Comparison of ENCODE assay signal across 12 cellular contexts in the genomic region with DNA sequence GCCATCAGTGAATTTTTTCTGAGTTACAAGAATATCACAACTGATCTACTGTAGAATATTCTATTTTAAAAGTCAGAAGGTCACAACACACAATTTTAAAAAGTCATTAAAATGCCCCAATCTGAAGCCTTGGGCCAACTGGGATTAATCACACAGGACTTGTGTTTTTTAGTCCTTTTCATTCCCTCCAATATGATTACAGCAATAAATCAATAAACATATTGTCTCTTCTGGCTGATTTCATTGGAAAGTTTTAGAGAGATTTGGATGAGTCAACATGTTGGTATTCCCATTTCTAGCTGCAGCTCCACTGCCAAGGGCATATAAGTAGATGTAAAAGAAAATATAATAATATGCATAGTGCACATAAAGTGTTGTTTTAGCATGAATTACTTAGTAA.
A peak's percentile ranks its signal among the peaks of the same experiment; 100 is the strongest.
DNase-seq lines count a peak whose midpoint lies in the region; ATAC-seq and TF ChIP-seq lines count a peak whose summit lies in the region.
"Had no signal": no experiment of that assay in that cellular context is flagged by ENCODE, and none has a peak within 500 bp of the region (broad histone marks: within the 10 kb centered on the region; RNA-seq: fewer than 3 reads in every experiment).

No MANE protein-coding gene starts in this region.

- no peak for ATAC-seq in thoracic aorta (ENCODE audit: insufficient number of reproducible peaks, low FRiP score, low read depth)
- ATAC-seq: activated CD8-positive, alpha-beta memory T cell treated with anti-CD3 and anti-CD28 coated beads, Interleukin-2, amount 10 ng/mL, durations not matched to agents 7 days and 5 days had no signal

- no peak overlapping the region for H3K9ac ChIP-seq in SK-N-MC (ENCODE audit: insufficient read length)

- H3K27me3 ChIP-seq in breast epithelium: no peaks in the 10 kb centered on the region
- H3K27me3 ChIP-seq in esophagus squamous epithelium: no peaks in the 10 kb centered on the region
- no peaks in the 10 kb centered on the region for H3K27me3 ChIP-seq in thoracic aorta (replicated peaks; ENCODE audit: insufficient read depth)

- intact Hi-C loops in MCF 10A (cut with micrococcal nuclease): no loop called here
- intact Hi-C loops in breast epithelium (cut with DNase I; ENCODE audit: low total_unique reads): no loop called here
- intact Hi-C loops in esophagus squamous epithelium (cut with DNase I): no loop called here

- TF ChIP-seq POLR2A in breast epithelium (IDR thresholded peaks at IDR 0.05) (no peak), esophagus squamous epithelium (IDR thresholded peaks at IDR 0.05) (no peak)

- no peaks in the 10 kb centered on the region for H3K36me3 Mint-ChIP-seq in MCF 10A (ENCODE audit: insufficient read depth, unreplicated experiment)

- H3K4me1 Mint-ChIP-seq in MCF 10A (ENCODE audit: insufficient read depth, unreplicated experiment): no peaks in the 10 kb centered on the region

- H3K4me3 ChIP-seq in breast epithelium (no peak overlapping the region), SK-N-MC (peak overlapping the region; percentile 1; the same call in 1 of the 2 replicates), esophagus squamous epithelium (no peak overlapping the region), thoracic aorta (no peak overlapping the region)

- BruUV-seq in MCF 10A (replicated peaks; lab: Mats Ljungman, UMichigan): no TSS peak

- DNase-seq in MCF 10A (ENCODE audit: unreplicated experiment) (peak; percentile 37), breast epithelium (ENCODE audit: low spot score in 2 of 2) (no peak), SK-N-MC (ENCODE audit: low read depth, low spot score) (no peak), esophagus squamous epithelium (lab: John Stamatoyannopoulos, UW) (no peak), thoracic aorta (ENCODE audit: low spot score) (no peak), NCI-H2107 treated with DMSO at 0.1 percent for 48 hours (lab: John Stamatoyannopoulos, UW; ENCODE audit: unreplicated experiment) (no peak)
- DNase-seq in activated CD4-positive, alpha-beta T cell treated with anti-CD3 and anti-CD28 coated beads, Interleukin-2, amount 50 U/mL, for 48 hours: no peak
- DNase-seq in activated CD4-positive, alpha-beta T cell treated with anti-CD3 and anti-CD28 coated beads, Interleukin-2, amount 50 U/mL, for 1 hour: no peak
- DNase-seq: activated CD8-positive, alpha-beta memory T cell treated with anti-CD3 and anti-CD28 coated beads, Interleukin-2, amount 10 ng/mL, durations not matched to agents 7 days and 5 days; NCI-H1436 had no signal

- no peaks in the 10 kb centered on the region for H3K9me3 ChIP-seq in breast epithelium
- H3K9me3 ChIP-seq in SK-N-MC (ENCODE audit: low read depth, low read length): no peaks in the 10 kb centered on the region
- H3K9me3 ChIP-seq in esophagus squamous epithelium: no peaks in the 10 kb centered on the region
- no peaks in the 10 kb centered on the region for H3K9me3 ChIP-seq in thoracic aorta

- CTCF ChIA-PET in MCF 10A (lab: Yijun Ruan, JAX): interaction anchor here (0.5 kb wide), 1 partner anchor 760 kb away, joined by 4 read pairs; no protein-coding TSS in a partner anchor

- H3K27ac Mint-ChIP-seq in MCF 10A (ENCODE audit: low read depth, unreplicated experiment): no peak overlapping the region
- H3K27ac Mint-ChIP-seq: activated CD8-positive, alpha-beta memory T cell treated with anti-CD3 and anti-CD28 coated beads, Interleukin-2, amount 10 ng/mL, durations not matched to agents 7 days and 5 days had no signal

- H3K27ac ChIP-seq in breast epithelium (peak overlapping the region in 1 of 2 donors; percentile 34), SK-N-MC (peak overlapping the region; percentile 84), esophagus squamous epithelium (peak overlapping the region in 3 of 4 donors; percentile 36 to 69 (median 67)), thoracic aorta (peak overlapping the region; percentile 94)
- H3K27ac ChIP-seq: epithelial cell of prostate had no signal

- H3K4me3 Mint-ChIP-seq in MCF 10A (ENCODE audit: unreplicated experiment): no peak overlapping the region
- H3K4me3 Mint-ChIP-seq: activated CD8-positive, alpha-beta memory T cell treated with anti-CD3 and anti-CD28 coated beads, Interleukin-2, amount 10 ng/mL, durations not matched to agents 7 days and 5 days; neural crest cell had no signal

- no peaks in the 10 kb centered on the region for H3K9me3 Mint-ChIP-seq in MCF 10A (ENCODE audit: unreplicated experiment)
- H3K9me3 Mint-ChIP-seq: neural crest cell had no signal

- H3K27me3 Mint-ChIP-seq in MCF 10A (ENCODE audit: insufficient read depth, unreplicated experiment): peaks cover 96% of the 10 kb centered on the region
- H3K27me3 Mint-ChIP-seq: activated CD8-positive, alpha-beta memory T cell treated with anti-CD3 and anti-CD28 coated beads, Interleukin-2, amount 10 ng/mL, durations not matched to agents 7 days and 5 days had no signal

- POLR2A ChIA-PET in MCF 10A (lab: Yijun Ruan, JAX): interaction anchor here (0.6 to 1.2 kb wide), 3 partner anchors 12 to 21 kb away, joined by 3 to 5 read pairs (median 3); no protein-coding TSS in a partner anchor

- H3K4me1 ChIP-seq in breast epithelium: no peaks in the 10 kb centered on the region
- peaks cover 0 to 89% (median 24%) of the 10 kb centered on the region in 3 donors for H3K4me1 ChIP-seq in esophagus squamous epithelium
- peaks cover 49 to 97% of the 10 kb centered on the region in 2 donors for H3K4me1 ChIP-seq in thoracic aorta (ENCODE audit: control insufficient read depth in 1 of 2, low read depth in 2 of 2)

- TF ChIP-seq CTCF in MCF 10A (IDR thresholded peaks at IDR 0.05; ENCODE audit: unreplicated experiment) (no peak), breast epithelium (IDR thresholded peaks at IDR 0.05) (no peak), esophagus squamous epithelium (IDR thresholded peaks at IDR 0.05) (no peak), thoracic aorta (IDR thresholded peaks at IDR 0.05) (no peak)

- H3K36me3 ChIP-seq in breast epithelium: no peaks in the 10 kb centered on the region
- H3K36me3 ChIP-seq in SK-N-MC (ENCODE audit: insufficient read depth, low read length): peaks cover 35% of the 10 kb centered on the region; the same call in 1 of the 2 replicates
- H3K36me3 ChIP-seq in esophagus squamous epithelium: peaks cover 0 to 10% (median 0%) of the 10 kb centered on the region in 3 donors
- peaks cover 3% of the 10 kb centered on the region for H3K36me3 ChIP-seq in thoracic aorta
